1 cellular context compared by ENCODE assay signal in the genomic region with DNA sequence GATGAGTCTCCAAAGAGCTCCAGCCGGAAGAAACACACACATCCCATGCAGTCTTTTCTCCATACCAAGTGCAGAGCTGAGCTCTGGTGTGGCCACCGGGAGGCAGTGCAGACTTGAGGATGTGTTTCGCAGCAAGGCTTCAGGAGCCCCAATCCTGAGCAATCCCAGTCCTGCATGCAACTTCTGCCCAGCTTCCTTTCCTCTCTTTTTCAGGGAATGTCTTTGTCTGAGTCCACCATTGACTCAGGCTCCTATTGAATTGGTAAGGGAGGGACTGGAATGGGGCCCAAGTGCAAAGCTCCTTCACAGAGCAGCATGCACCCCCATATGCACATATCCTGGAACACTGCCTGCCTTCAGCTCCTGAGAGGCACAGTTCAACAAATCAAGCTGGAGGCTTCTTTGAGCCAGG.
TF ChIP-seq lines count a peak whose summit lies in the region.

No MANE protein-coding gene starts in this region.

TF ChIP-seq in HepG2, 621 proteins besides CTCF, POLR2A, EP300 and RAD21 (continued from another document and continues in another):
- TF ChIP-seq, protein P1, sequence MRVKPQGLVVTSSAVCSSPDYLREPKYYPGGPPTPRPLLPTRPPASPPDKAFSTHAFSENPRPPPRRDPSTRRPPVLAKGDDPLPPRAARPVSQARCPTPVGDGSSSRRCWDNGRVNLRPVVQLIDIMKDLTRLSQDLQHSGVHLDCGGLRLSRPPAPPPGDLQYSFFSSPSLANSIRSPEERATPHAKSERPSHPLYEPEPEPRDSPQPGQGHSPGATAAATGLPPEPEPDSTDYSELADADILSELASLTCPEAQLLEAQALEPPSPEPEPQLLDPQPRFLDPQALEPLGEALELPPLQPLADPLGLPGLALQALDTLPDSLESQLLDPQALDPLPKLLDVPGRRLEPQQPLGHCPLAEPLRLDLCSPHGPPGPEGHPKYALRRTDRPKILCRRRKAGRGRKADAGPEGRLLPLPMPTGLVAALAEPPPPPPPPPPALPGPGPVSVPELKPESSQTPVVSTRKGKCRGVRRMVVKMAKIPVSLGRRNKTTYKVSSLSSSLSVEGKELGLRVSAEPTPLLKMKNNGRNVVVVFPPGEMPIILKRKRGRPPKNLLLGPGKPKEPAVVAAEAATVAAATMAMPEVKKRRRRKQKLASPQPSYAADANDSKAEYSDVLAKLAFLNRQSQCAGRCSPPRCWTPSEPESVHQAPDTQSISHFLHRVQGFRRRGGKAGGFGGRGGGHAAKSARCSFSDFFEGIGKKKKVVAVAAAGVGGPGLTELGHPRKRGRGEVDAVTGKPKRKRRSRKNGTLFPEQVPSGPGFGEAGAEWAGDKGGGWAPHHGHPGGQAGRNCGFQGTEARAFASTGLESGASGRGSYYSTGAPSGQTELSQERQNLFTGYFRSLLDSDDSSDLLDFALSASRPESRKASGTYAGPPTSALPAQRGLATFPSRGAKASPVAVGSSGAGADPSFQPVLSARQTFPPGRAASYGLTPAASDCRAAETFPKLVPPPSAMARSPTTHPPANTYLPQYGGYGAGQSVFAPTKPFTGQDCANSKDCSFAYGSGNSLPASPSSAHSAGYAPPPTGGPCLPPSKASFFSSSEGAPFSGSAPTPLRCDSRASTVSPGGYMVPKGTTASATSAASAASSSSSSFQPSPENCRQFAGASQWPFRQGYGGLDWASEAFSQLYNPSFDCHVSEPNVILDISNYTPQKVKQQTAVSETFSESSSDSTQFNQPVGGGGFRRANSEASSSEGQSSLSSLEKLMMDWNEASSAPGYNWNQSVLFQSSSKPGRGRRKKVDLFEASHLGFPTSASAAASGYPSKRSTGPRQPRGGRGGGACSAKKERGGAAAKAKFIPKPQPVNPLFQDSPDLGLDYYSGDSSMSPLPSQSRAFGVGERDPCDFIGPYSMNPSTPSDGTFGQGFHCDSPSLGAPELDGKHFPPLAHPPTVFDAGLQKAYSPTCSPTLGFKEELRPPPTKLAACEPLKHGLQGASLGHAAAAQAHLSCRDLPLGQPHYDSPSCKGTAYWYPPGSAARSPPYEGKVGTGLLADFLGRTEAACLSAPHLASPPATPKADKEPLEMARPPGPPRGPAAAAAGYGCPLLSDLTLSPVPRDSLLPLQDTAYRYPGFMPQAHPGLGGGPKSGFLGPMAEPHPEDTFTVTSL (CRISPR knock-in tag; IDR thresholded peaks at IDR 0.05; ENCODE audit: borderline replicate concordance) = no peak
- TF ChIP-seq ZBTB20 (CRISPR knock-in tag; IDR thresholded peaks at IDR 0.05; ENCODE audit: borderline replicate concordance, low read depth) = no peak
- TF ChIP-seq ZEB1 (IDR thresholded peaks at IDR 0.05; ENCODE audit: insufficient replicate concordance, low read depth) = no peak
- no peak for TF ChIP-seq JUND (CRISPR knock-in tag; IDR thresholded peaks at IDR 0.05)
- no peak for TF ChIP-seq DPF2 (CRISPR knock-in tag; IDR thresholded peaks at IDR 0.05; ENCODE audit: borderline replicate concordance, low read depth)
- no peak for TF ChIP-seq REPIN1 (CRISPR knock-in tag; IDR thresholded peaks at IDR 0.05; ENCODE audit: borderline replicate concordance, low read depth)
- no peak for TF ChIP-seq HOXA3 (CRISPR knock-in tag; IDR thresholded peaks at IDR 0.05)
- TF ChIP-seq ZNF629 (CRISPR knock-in tag; conservative IDR thresholded peaks at IDR 0.05) = no peak
- TF ChIP-seq, protein P2, sequence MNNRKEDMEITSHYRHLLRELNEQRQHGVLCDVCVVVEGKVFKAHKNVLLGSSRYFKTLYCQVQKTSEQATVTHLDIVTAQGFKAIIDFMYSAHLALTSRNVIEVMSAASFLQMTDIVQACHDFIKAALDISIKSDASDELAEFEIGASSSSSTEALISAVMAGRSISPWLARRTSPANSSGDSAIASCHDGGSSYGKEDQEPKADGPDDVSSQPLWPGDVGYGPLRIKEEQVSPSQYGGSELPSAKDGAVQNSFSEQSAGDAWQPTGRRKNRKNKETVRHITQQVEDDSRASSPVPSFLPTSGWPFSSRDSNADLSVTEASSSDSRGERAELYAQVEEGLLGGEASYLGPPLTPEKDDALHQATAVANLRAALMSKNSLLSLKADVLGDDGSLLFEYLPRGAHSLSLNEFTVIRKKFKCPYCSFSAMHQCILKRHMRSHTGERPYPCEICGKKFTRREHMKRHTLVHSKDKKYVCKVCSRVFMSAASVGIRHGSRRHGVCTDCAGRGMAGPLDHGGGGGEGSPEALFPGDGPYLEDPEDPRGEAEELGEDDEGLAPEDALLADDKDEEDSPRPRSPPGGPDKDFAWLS (CRISPR knock-in tag; IDR thresholded peaks at IDR 0.05; ENCODE audit: borderline replicate concordance) = no peak
- 0 out of 2 replicates have a peak, but pooled peaks have one; percentile 20 for TF ChIP-seq MED1 (CRISPR knock-in tag; IDR thresholded peaks at IDR 0.05)
- TF ChIP-seq ZNF746 (CRISPR knock-in tag; IDR thresholded peaks at IDR 0.05) = no peak
- no peak for TF ChIP-seq ZFP36L1 (CRISPR knock-in tag; IDR thresholded peaks at IDR 0.05)
- TF ChIP-seq CHD4 (IDR thresholded peaks at IDR 0.05; ENCODE audit: borderline replicate concordance, low read length) = no peak
- TF ChIP-seq, protein P3, sequence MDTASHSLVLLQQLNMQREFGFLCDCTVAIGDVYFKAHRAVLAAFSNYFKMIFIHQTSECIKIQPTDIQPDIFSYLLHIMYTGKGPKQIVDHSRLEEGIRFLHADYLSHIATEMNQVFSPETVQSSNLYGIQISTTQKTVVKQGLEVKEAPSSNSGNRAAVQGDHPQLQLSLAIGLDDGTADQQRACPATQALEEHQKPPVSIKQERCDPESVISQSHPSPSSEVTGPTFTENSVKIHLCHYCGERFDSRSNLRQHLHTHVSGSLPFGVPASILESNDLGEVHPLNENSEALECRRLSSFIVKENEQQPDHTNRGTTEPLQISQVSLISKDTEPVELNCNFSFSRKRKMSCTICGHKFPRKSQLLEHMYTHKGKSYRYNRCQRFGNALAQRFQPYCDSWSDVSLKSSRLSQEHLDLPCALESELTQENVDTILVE (CRISPR knock-in tag; IDR thresholded peaks at IDR 0.05) = no peak
- no peak for TF ChIP-seq ZNF674 (CRISPR knock-in tag; IDR thresholded peaks at IDR 0.05; ENCODE audit: low read depth)
- TF ChIP-seq PLRG1 (conservative IDR thresholded peaks at IDR 0.05) = no peak
- no peak for TF ChIP-seq PAF1 (CRISPR knock-in tag; IDR thresholded peaks at IDR 0.05)
- TF ChIP-seq, protein P4, sequence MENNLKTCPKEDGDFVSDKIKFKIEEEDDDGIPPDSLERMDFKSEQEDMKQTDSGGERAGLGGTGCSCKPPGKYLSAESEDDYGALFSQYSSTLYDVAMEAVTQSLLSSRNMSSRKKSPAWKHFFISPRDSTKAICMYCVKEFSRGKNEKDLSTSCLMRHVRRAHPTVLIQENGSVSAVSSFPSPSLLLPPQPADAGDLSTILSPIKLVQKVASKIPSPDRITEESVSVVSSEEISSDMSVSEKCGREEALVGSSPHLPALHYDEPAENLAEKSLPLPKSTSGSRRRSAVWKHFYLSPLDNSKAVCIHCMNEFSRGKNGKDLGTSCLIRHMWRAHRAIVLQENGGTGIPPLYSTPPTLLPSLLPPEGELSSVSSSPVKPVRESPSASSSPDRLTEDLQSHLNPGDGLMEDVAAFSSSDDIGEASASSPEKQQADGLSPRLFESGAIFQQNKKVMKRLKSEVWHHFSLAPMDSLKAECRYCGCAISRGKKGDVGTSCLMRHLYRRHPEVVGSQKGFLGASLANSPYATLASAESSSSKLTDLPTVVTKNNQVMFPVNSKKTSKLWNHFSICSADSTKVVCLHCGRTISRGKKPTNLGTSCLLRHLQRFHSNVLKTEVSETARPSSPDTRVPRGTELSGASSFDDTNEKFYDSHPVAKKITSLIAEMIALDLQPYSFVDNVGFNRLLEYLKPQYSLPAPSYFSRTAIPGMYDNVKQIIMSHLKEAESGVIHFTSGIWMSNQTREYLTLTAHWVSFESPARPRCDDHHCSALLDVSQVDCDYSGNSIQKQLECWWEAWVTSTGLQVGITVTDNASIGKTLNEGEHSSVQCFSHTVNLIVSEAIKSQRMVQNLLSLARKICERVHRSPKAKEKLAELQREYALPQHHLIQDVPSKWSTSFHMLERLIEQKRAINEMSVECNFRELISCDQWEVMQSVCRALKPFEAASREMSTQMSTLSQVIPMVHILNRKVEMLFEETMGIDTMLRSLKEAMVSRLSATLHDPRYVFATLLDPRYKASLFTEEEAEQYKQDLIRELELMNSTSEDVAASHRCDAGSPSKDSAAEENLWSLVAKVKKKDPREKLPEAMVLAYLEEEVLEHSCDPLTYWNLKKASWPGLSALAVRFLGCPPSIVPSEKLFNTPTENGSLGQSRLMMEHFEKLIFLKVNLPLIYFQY (CRISPR knock-in tag; IDR thresholded peaks at IDR 0.05; ENCODE audit: borderline replicate concordance) = 0 out of 2 replicates have a peak, but pooled peaks have one; percentile 61
- no peak for TF ChIP-seq SUZ12 (IDR thresholded peaks at IDR 0.05; ENCODE audit: low read depth, low read length)
- peak; percentile 88 for TF ChIP-seq XRCC5 (optimal IDR thresholded peaks at IDR 0.05; ENCODE audit: low read length)
- TF ChIP-seq, protein P5, sequence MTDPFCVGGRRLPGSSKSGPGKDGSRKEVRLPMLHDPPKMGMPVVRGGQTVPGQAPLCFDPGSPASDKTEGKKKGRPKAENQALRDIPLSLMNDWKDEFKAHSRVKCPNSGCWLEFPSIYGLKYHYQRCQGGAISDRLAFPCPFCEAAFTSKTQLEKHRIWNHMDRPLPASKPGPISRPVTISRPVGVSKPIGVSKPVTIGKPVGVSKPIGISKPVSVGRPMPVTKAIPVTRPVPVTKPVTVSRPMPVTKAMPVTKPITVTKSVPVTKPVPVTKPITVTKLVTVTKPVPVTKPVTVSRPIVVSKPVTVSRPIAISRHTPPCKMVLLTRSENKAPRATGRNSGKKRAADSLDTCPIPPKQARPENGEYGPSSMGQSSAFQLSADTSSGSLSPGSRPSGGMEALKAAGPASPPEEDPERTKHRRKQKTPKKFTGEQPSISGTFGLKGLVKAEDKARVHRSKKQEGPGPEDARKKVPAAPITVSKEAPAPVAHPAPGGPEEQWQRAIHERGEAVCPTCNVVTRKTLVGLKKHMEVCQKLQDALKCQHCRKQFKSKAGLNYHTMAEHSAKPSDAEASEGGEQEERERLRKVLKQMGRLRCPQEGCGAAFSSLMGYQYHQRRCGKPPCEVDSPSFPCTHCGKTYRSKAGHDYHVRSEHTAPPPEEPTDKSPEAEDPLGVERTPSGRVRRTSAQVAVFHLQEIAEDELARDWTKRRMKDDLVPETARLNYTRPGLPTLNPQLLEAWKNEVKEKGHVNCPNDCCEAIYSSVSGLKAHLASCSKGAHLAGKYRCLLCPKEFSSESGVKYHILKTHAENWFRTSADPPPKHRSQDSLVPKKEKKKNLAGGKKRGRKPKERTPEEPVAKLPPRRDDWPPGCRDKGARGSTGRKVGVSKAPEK (CRISPR knock-in tag; IDR thresholded peaks at IDR 0.05; ENCODE audit: borderline replicate concordance) = no peak; the same call in 1 of the 2 replicates
- TF ChIP-seq YEATS4 (CRISPR knock-in tag; IDR thresholded peaks at IDR 0.05; ENCODE audit: borderline replicate concordance) = no peak
- TF ChIP-seq, protein P6, sequence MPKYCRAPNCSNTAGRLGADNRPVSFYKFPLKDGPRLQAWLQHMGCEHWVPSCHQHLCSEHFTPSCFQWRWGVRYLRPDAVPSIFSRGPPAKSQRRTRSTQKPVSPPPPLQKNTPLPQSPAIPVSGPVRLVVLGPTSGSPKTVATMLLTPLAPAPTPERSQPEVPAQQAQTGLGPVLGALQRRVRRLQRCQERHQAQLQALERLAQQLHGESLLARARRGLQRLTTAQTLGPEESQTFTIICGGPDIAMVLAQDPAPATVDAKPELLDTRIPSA (CRISPR knock-in tag; IDR thresholded peaks at IDR 0.05; ENCODE audit: borderline replicate concordance) = no peak
- peak; percentile 99 for TF ChIP-seq STAG1 (CRISPR knock-in tag; IDR thresholded peaks at IDR 0.05)
- peak; percentile 56 for TF ChIP-seq FOSL2 (CRISPR knock-in tag; IDR thresholded peaks at IDR 0.05)
- TF ChIP-seq MTF2 (CRISPR knock-in tag; IDR thresholded peaks at IDR 0.05; ENCODE audit: borderline replicate concordance) = no peak
- no peak for TF ChIP-seq GFI1 (CRISPR knock-in tag; IDR thresholded peaks at IDR 0.05; ENCODE audit: borderline replicate concordance)
- TF ChIP-seq MTA1 (CRISPR knock-in tag; IDR thresholded peaks at IDR 0.05; ENCODE audit: borderline replicate concordance) = no peak
- TF ChIP-seq MZF1 (CRISPR knock-in tag; IDR thresholded peaks at IDR 0.05; ENCODE audit: borderline replicate concordance) = no peak
- peak; percentile 28; the same call in 1 of the 3 replicates for TF ChIP-seq MXI1 (IDR thresholded peaks at IDR 0.05; ENCODE audit: borderline replicate concordance, low read depth, low read length)
- no peak for TF ChIP-seq ZNF547 (CRISPR knock-in tag; IDR thresholded peaks at IDR 0.05)
- TF ChIP-seq, protein P7, sequence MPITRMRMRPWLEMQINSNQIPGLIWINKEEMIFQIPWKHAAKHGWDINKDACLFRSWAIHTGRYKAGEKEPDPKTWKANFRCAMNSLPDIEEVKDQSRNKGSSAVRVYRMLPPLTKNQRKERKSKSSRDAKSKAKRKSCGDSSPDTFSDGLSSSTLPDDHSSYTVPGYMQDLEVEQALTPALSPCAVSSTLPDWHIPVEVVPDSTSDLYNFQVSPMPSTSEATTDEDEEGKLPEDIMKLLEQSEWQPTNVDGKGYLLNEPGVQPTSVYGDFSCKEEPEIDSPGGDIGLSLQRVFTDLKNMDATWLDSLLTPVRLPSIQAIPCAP (CRISPR knock-in tag; IDR thresholded peaks at IDR 0.05; ENCODE audit: low read depth) = no peak
- no peak for TF ChIP-seq ZNF720 (CRISPR knock-in tag; IDR thresholded peaks at IDR 0.05)
- TF ChIP-seq FOSL1 (CRISPR knock-in tag; IDR thresholded peaks at IDR 0.05; ENCODE audit: borderline replicate concordance) = no peak
- no peak for TF ChIP-seq TRIM24 (CRISPR knock-in tag; IDR thresholded peaks at IDR 0.05)
- TF ChIP-seq REL (CRISPR knock-in tag; conservative IDR thresholded peaks at IDR 0.05) = no peak
- TF ChIP-seq ZNF234 (CRISPR knock-in tag; conservative IDR thresholded peaks at IDR 0.05) = no peak
- TF ChIP-seq ZBTB21 (CRISPR knock-in tag; IDR thresholded peaks at IDR 0.05) = no peak
- TF ChIP-seq ISL2 (CRISPR knock-in tag; IDR thresholded peaks at IDR 0.05) = no peak
- TF ChIP-seq, protein P8, sequence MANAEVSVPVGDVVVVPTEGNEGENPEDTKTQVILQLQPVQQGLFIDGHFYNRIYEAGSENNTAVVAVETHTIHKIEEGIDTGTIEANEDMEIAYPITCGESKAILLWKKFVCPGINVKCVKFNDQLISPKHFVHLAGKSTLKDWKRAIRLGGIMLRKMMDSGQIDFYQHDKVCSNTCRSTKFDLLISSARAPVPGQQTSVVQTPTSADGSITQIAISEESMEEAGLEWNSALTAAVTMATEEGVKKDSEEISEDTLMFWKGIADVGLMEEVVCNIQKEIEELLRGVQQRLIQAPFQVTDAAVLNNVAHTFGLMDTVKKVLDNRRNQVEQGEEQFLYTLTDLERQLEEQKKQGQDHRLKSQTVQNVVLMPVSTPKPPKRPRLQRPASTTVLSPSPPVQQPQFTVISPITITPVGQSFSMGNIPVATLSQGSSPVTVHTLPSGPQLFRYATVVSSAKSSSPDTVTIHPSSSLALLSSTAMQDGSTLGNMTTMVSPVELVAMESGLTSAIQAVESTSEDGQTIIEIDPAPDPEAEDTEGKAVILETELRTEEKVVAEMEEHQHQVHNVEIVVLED (CRISPR knock-in tag; IDR thresholded peaks at IDR 0.05; ENCODE audit: borderline replicate concordance) = no peak
- TF ChIP-seq ZNF264 (CRISPR knock-in tag; IDR thresholded peaks at IDR 0.05) = no peak
- no peak for TF ChIP-seq ATF7 (IDR thresholded peaks at IDR 0.05)
- no peak for TF ChIP-seq ATF7 (CRISPR knock-in tag; IDR thresholded peaks at IDR 0.05)
